Comparison of ENCODE assay signal across 8 cellular contexts in the genomic region with DNA sequence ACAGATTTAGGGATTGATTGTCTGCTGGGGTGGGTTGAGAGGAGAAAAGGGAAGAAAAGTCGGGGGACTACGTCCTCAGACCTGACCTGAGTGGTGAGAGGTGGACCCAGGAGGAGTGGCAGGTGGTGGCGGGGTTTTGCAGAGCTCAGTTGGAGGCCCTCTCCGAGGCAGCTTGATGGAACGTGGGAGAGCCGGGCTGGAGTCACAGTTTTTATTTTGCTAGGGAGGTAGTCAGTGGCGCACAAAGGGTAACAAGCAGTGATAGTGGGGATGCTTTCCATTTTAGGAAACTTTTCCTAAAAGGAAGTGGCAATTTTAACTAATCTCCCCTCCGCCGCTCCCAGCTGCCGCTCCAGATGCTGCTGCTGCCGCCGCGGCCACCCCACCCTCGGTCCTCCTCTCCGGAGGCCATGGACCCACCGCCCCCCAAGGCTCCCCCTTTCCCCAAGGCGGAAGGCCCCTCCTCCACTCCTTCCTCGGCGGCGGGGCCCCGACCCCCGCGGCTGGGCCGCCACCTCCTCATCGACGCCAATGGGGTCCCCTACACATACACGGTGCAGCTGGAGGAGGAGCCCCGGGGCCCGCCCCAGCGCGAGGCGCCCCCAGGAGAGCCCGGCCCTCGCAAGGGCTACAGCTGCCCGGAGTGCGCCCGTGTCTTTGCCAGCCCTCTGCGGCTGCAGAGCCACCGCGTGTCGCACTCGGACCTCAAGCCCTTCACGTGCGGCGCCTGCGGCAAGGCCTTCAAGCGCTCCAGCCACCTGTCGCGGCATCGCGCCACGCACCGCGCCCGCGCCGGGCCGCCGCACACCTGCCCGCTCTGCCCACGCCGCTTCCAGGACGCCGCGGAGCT. TPM values are rescaled to one million over a fixed set of nuclear protein-coding genes. Genes with fewer than 3 reads are reported as not detected.
DNase-seq lines count a peak whose midpoint lies in the region; ATAC-seq, FAIRE-seq and TF ChIP-seq lines count a peak whose summit lies in the region.

No MANE protein-coding gene starts in this region.

- no peak overlapping the region for H2AFZ ChIP-seq in GM12878 (ENCODE audit: control insufficient read depth, low read depth, low read length)

- no peak for TF ChIP-seq EP300 in GM12878 (IDR thresholded peaks at IDR 0.05; ENCODE audit: borderline replicate concordance in 1 of 2, control insufficient read depth in 1 of 2, low read depth in 2 of 2, low read length in 2 of 2)

- H3K36me3 ChIP-seq in GM12878 (ENCODE audit: control insufficient read depth in 2 of 2, insufficient read depth in 2 of 2, low read length in 1 of 2) = 0 out of 4 replicates have a peak, but pooled peaks cover 0 to 2% of the 10 kb centered on the region in 2 experiments
- peaks cover 6 to 8% of the 10 kb centered on the region in 2 donors for H3K36me3 ChIP-seq in stomach smooth muscle (ENCODE audit: control insufficient read depth in 2 of 2, insufficient read depth in 2 of 2, low read length in 2 of 2)

- POLR2A ChIA-PET in GM12878 (lab: Charles Lee) = interaction anchor here (0.8 to 2.0 kb wide), 9 partner anchors 7 to 166 kb away, joined by 3 to 11 read pairs (median 3); partner anchors contain the start of genes FIZ1, ZNF524, ZNF628 and ZNF784

- peak overlapping the region; percentile 97 for H3K4me2 ChIP-seq in GM12878 (ENCODE audit: control insufficient read depth, insufficient read depth)

- no peaks in the 10 kb centered on the region for H4K20me1 ChIP-seq in GM12878 (ENCODE audit: control insufficient read depth, insufficient read depth)

- BruUV-seq in GM12878 (replicated peaks; lab: Mats Ljungman, UMichigan) = TSS peak; percentile 42

- in situ Hi-C loops in GM12878 (cut with MboI) = no loop called here
- in situ Hi-C loops in ACHN (cut with HindIII; ENCODE audit: low pct_ligation_motif_present, low pct_unique_long_range_greater_than_20kb, low sequenced_read_pairs) = no loop called here

- peaks cover 39% of the 10 kb centered on the region for H3K4me1 ChIP-seq in GM12878 (ENCODE audit: control insufficient read depth, insufficient read depth, low read length)
- H3K4me1 ChIP-seq in stomach smooth muscle (ENCODE audit: control insufficient read depth, insufficient read depth, low read length) = peaks cover 55% of the 10 kb centered on the region

- CTCF ChIA-PET in GM12878 (lab: Yijun Ruan, JAX) = interaction anchor here (0.6 to 1.8 kb wide), 6 partner anchors 10 to 144 kb away, joined by 3 to 17 read pairs (median 3); no protein-coding TSS in a partner anchor

- no peak for TF ChIP-seq POLR2A in GM12878 (IDR thresholded peaks at IDR 0.05; ENCODE audit: low read depth, low read length)

- no peaks in the 10 kb centered on the region for H3K27me3 ChIP-seq in GM12878 (replicated peaks in 1 of 2; ENCODE audit: control insufficient read depth in 2 of 2, insufficient read depth in 2 of 2, low read length in 1 of 2)
- H3K27me3 ChIP-seq in stomach smooth muscle (ENCODE audit: control insufficient read depth in 1 of 2, insufficient read depth in 2 of 2, low read length in 2 of 2) = no peaks in the 10 kb centered on the region

- no peak for TF ChIP-seq RAD21 in GM12878 (IDR thresholded peaks at IDR 0.05; ENCODE audit: insufficient read depth, low read depth, low read length)

- DNase-seq in NCI-H345 (lab: John Stamatoyannopoulos, UW) = peak; percentile 24
- DNase-seq in NCI-H345 treated with DMSO at 0.1 percent for 48 hours (lab: John Stamatoyannopoulos, UW; ENCODE audit: unreplicated experiment) = no peak
- peak; percentile 52 for DNase-seq in NCI-H2227 treated with DMSO at 0.1 percent for 48 hours (lab: John Stamatoyannopoulos, UW)
- DNase-seq in GM12878 (ENCODE audit: low read depth, low spot score) = no peak
- no peak for DNase-seq in left lobe of liver (ENCODE audit: low spot score)
- no peak for DNase-seq in ACHN
- no peak for DNase-seq in occipital lobe (lab: John Stamatoyannopoulos, UW)

- WGBS in GM12878 (ENCODE audit: insufficient coverage, insufficient replicate concordance, low lambda C conversion rate, missing lambda C conversion rate) = 1% methylated on average over 55 of the region's 65 CpGs

- H3K79me2 ChIP-seq in GM12878 (ENCODE audit: control insufficient read depth, insufficient read depth, low read length) = peaks cover 61% of the 10 kb centered on the region

- no peak for TF ChIP-seq CTCF in GM12878 (IDR thresholded peaks at IDR 0.05 in 2 of 3, conservative IDR thresholded peaks at IDR 0.05 in 1 of 3; ENCODE audit: control insufficient read depth in 2 of 3, extremely low read depth in 1 of 3, insufficient read depth in 1 of 3, low read depth in 3 of 3, low read length in 3 of 3)

- SMC1A ChIA-PET in GM12878 (lab: Charles Lee; ENCODE audit: uncharacterized antibody, unreplicated experiment) = interaction anchor here (1.5 to 1.7 kb wide), 2 partner anchors 10 to 12 kb away, joined by 4 read pairs; partner anchors contain the start of gene U2AF2

- intact Hi-C loops in GM12878 (cut with micrococcal nuclease; ENCODE audit: unreplicated experiment) = loop anchor here (5.0 kb wide), 2 partner anchors 35 to 40 kb away; partner anchors contain the start of genes EPN1 and ZNF524

- peak overlapping the region; percentile 95 for H3K4me3 ChIP-seq in GM12878
- H3K4me3 ChIP-seq in stomach smooth muscle (ENCODE audit: low read length in 2 of 2) = peak overlapping the region; percentile 81 to 93

- H3K9ac ChIP-seq in GM12878 (ENCODE audit: control insufficient read depth, insufficient read depth, low read length) = peak overlapping the region; percentile 86
- peak overlapping the region; percentile 64 to 79 for H3K9ac ChIP-seq in stomach smooth muscle (ENCODE audit: low read length in 2 of 2)

- no peaks in the 10 kb centered on the region for H3K9me3 ChIP-seq in GM12878 (replicated peaks; ENCODE audit: control insufficient read depth, insufficient read depth, low read length)
- no peaks in the 10 kb centered on the region for H3K9me3 ChIP-seq in stomach smooth muscle (ENCODE audit: control insufficient read depth in 2 of 2, low read length in 2 of 2)

- RAD21 ChIA-PET in GM12878 (lab: Charles Lee; ENCODE audit: unreplicated experiment) = interaction anchor here (1.0 to 2.4 kb wide), 3 partner anchors 10 to 387 kb away, joined by 4 to 18 read pairs (median 10); partner anchors contain the start of gene U2AF2

- peak; percentile 25 for ATAC-seq in GM12878
- ATAC-seq in left lobe of liver = peak; percentile 3

- FAIRE-seq in GM12878 (lab: Jason Lieb, UNC) = no peak

- H3K27ac ChIP-seq in GM12878 (ENCODE audit: control insufficient read depth, insufficient read depth) (peak overlapping the region; percentile 64), stomach smooth muscle (ENCODE audit: low read length) (peak overlapping the region; percentile 88)

RNA-seq across cellular contexts. Expression of gene ZNF581, which starts 1.1 kb away (rescaled TPM):
- 5.3 and 7.2 TPM in 2 replicates for total RNA-seq in GM12878 (2013; cell fraction: nucleolus; rRNA removed)
- 22.1 and 25.4 TPM in 2 replicates for total RNA-seq in GM12878 (2014; rRNA removed)
- total RNA-seq in GM12878 (2014; rRNA removed; fragmentation: Illumina TruSeq; extraction: Trizol) = 14.0 and 14.1 TPM in 2 replicates
- 44.9 and 45.4 TPM in 2 replicates for total RNA-seq in GM12878 (2021)
- 31.2 TPM for polyA plus RNA-seq in GM12878 (2011; ENCODE audit: low read depth)
- polyA plus RNA-seq in GM12878 (2011; rRNA removed) = 13.5 and 19.1 TPM in 2 replicates
- 27.8 and 34.4 TPM in 2 replicates for polyA plus RNA-seq in GM12878 (2011; cell fraction: cytosol; rRNA removed)
- polyA plus RNA-seq in GM12878 (2011; cell fraction: nucleus; rRNA removed) = 21.8 and 24.9 TPM in 2 replicates
- polyA plus RNA-seq in GM12878 (2012) = 43.7 and 58.1 TPM in 2 replicates
- 7.8 and 13.2 TPM in 2 replicates for polyA plus RNA-seq in GM12878 (2014; fragmentation: Illumina TruSeq; extraction: Trizol)
- polyA plus RNA-seq in GM12878 (2014; fragmentation: Nextera tagmentation; extraction: Ambion mirVana) = 10 to 100 TPM in 1 of 2 experiments, 1 to 10 TPM in 1; 4.7 to 18.1 TPM
- polyA plus RNA-seq in GM12878 (2014; rRNA removed) = 39.6 and 45.3 TPM in 2 replicates
- polyA plus RNA-seq in GM12878 (2016; fragmentation: Nextera tagmentation; extraction: Ambion mirVana) = 10 to 100 TPM; 29.1 to 37.0 TPM
- polyA minus RNA-seq in GM12878 (2011; rRNA and poly(A)+ RNA removed) = 15.2 and 28.9 TPM in 2 replicates
- polyA minus RNA-seq in GM12878 (2011; cell fraction: cytosol; rRNA and poly(A)+ RNA removed) = 11.5 and 15.8 TPM in 2 replicates
- polyA minus RNA-seq in GM12878 (2011; cell fraction: nucleus; rRNA and poly(A)+ RNA removed) = 6.0 and 9.0 TPM in 2 replicates
- total RNA-seq in left lobe of liver = 6.1 TPM
- total RNA-seq in occipital lobe = 5.6 TPM

RNA-seq across cellular contexts. Expression of gene ZNF580, which starts 1.6 kb away (rescaled TPM):
- total RNA-seq in GM12878 (2013; cell fraction: nucleolus; rRNA removed) = 16.2 and 23.0 TPM in 2 replicates
- total RNA-seq in GM12878 (2014; rRNA removed) (9.4 and 12.2 TPM in 2 replicates), GM12878 (2014; rRNA removed; fragmentation: Illumina TruSeq; extraction: Trizol) (4.7 and 5.7 TPM in 2 replicates), GM12878 (2021) (31.8 and 34.2 TPM in 2 replicates), left lobe of liver (7.5 TPM), occipital lobe (4.8 TPM)
- 12.4 TPM for polyA plus RNA-seq in GM12878 (2011; ENCODE audit: low read depth)
- polyA plus RNA-seq in GM12878 (2011; rRNA removed) (5.5 and 7.9 TPM in 2 replicates), GM12878 (2014; fragmentation: Illumina TruSeq; extraction: Trizol) (5.3 and 7.4 TPM in 2 replicates), GM12878 (2014; fragmentation: Nextera tagmentation; extraction: Ambion mirVana) (1 to 10 TPM; 2.3 to 7.4 TPM), GM12878 (2014; rRNA removed) (27.1 and 30.2 TPM in 2 replicates), GM12878 (2016; fragmentation: Nextera tagmentation; extraction: Ambion mirVana) (10 to 100 TPM; 24.7 to 25.3 TPM)
- 9.7 and 13.8 TPM in 2 replicates for polyA plus RNA-seq in GM12878 (2011; cell fraction: cytosol; rRNA removed)
- polyA plus RNA-seq in GM12878 (2011; cell fraction: nucleus; rRNA removed) = 50.7 and 83.1 TPM in 2 replicates
- 33.1 and 35.3 TPM in 2 replicates for polyA plus RNA-seq in GM12878 (2012)
- polyA minus RNA-seq in GM12878 (2011; rRNA and poly(A)+ RNA removed) = 3.4 and 7.0 TPM in 2 replicates
- 5.5 and 8.0 TPM in 2 replicates for polyA minus RNA-seq in GM12878 (2011; cell fraction: cytosol; rRNA and poly(A)+ RNA removed)
- 8.2 and 17.3 TPM in 2 replicates for polyA minus RNA-seq in GM12878 (2011; cell fraction: nucleus; rRNA and poly(A)+ RNA removed)

RNA-seq across cellular contexts. Expression of gene CCDC106, which starts 5.6 kb away (rescaled TPM):
- total RNA-seq in GM12878 (2013; cell fraction: nucleolus; rRNA removed) = 8.3 and 8.6 TPM in 2 replicates
- 19.2 and 22.5 TPM in 2 replicates for total RNA-seq in GM12878 (2014; rRNA removed)
- total RNA-seq in GM12878 (2014; rRNA removed; fragmentation: Illumina TruSeq; extraction: Trizol) = 11.9 and 12.7 TPM in 2 replicates
- total RNA-seq in GM12878 (2021) = 33.1 and 34.2 TPM in 2 replicates
- 5.6 TPM for polyA plus RNA-seq in GM12878 (2011; ENCODE audit: low read depth)
- 7.8 and 16.4 TPM in 2 replicates for polyA plus RNA-seq in GM12878 (2011; rRNA removed)
- 17.5 and 27.2 TPM in 2 replicates for polyA plus RNA-seq in GM12878 (2011; cell fraction: cytosol; rRNA removed)
- 38.1 and 48.1 TPM in 2 replicates for polyA plus RNA-seq in GM12878 (2011; cell fraction: nucleus; rRNA removed)
- polyA plus RNA-seq in GM12878 (2012) = 27.7 and 32.6 TPM in 2 replicates
- polyA plus RNA-seq in GM12878 (2014; fragmentation: Illumina TruSeq; extraction: Trizol) = 7.7 and 19.2 TPM in 2 replicates
- under 1 TPM; 0.04 to 0.14 TPM for polyA plus RNA-seq in GM12878 (2014; fragmentation: Nextera tagmentation; extraction: Ambion mirVana)
- polyA plus RNA-seq in GM12878 (2014; rRNA removed) = 35.9 and 39.9 TPM in 2 replicates
- polyA plus RNA-seq in GM12878 (2016; fragmentation: Nextera tagmentation; extraction: Ambion mirVana) = 10 to 100 TPM; 20.4 to 25.7 TPM
- polyA minus RNA-seq in GM12878 (2011; rRNA and poly(A)+ RNA removed) = 3.4 and 7.2 TPM in 2 replicates
- 5.5 and 7.0 TPM in 2 replicates for polyA minus RNA-seq in GM12878 (2011; cell fraction: cytosol; rRNA and poly(A)+ RNA removed)
- polyA minus RNA-seq in GM12878 (2011; cell fraction: nucleus; rRNA and poly(A)+ RNA removed) = 6.4 and 14.4 TPM in 2 replicates
- total RNA-seq in left lobe of liver = 13.5 TPM
- total RNA-seq in occipital lobe = 7.8 TPM

RNA-seq across cellular contexts. Expression of gene U2AF2, which starts 12.5 kb away (rescaled TPM):
- 46.0 and 50.9 TPM in 2 replicates for total RNA-seq in GM12878 (2013; cell fraction: nucleolus; rRNA removed)
- 204 and 228 TPM in 2 replicates for total RNA-seq in GM12878 (2014; rRNA removed)
- total RNA-seq in GM12878 (2014; rRNA removed; fragmentation: Illumina TruSeq; extraction: Trizol) = 112 and 121 TPM in 2 replicates
- total RNA-seq in GM12878 (2021) = 308 and 338 TPM in 2 replicates
- polyA plus RNA-seq in GM12878 (2011; ENCODE audit: low read depth) = 59.4 TPM
- polyA plus RNA-seq in GM12878 (2011; rRNA removed) = 54.9 and 140 TPM in 2 replicates
- polyA plus RNA-seq in GM12878 (2011; cell fraction: cytosol; rRNA removed) = 239 and 270 TPM in 2 replicates
- 425 and 604 TPM in 2 replicates for polyA plus RNA-seq in GM12878 (2011; cell fraction: nucleus; rRNA removed)
- 148 and 173 TPM in 2 replicates for polyA plus RNA-seq in GM12878 (2012)
- polyA plus RNA-seq in GM12878 (2014; fragmentation: Illumina TruSeq; extraction: Trizol) = 50.9 and 141 TPM in 2 replicates
- polyA plus RNA-seq in GM12878 (2014; fragmentation: Nextera tagmentation; extraction: Ambion mirVana) = 1 to 10 TPM; 3.0 to 8.3 TPM
- polyA plus RNA-seq in GM12878 (2014; rRNA removed) = 284 and 360 TPM in 2 replicates
- 10 to 100 TPM; 46.2 to 48.9 TPM for polyA plus RNA-seq in GM12878 (2016; fragmentation: Nextera tagmentation; extraction: Ambion mirVana)
- polyA minus RNA-seq in GM12878 (2011; rRNA and poly(A)+ RNA removed) = 61.6 and 111 TPM in 2 replicates
- polyA minus RNA-seq in GM12878 (2011; cell fraction: cytosol; rRNA and poly(A)+ RNA removed) = 60.9 and 65.2 TPM in 2 replicates
- 63.1 and 102 TPM in 2 replicates for polyA minus RNA-seq in GM12878 (2011; cell fraction: nucleus; rRNA and poly(A)+ RNA removed)
- total RNA-seq in left lobe of liver = 61.7 TPM
- total RNA-seq in occipital lobe = 65.8 TPM

RNA-seq across cellular contexts. Expression of gene ZNF784, which starts 18.0 kb away (rescaled TPM):
- 3.6 and 5.3 TPM in 2 replicates for total RNA-seq in GM12878 (2013; cell fraction: nucleolus; rRNA removed)
- 2.8 and 3.5 TPM in 2 replicates for total RNA-seq in GM12878 (2014; rRNA removed)
- 1.8 and 2.2 TPM in 2 replicates for total RNA-seq in GM12878 (2014; rRNA removed; fragmentation: Illumina TruSeq; extraction: Trizol)
- total RNA-seq in GM12878 (2021) = 5.2 and 5.3 TPM in 2 replicates
- polyA plus RNA-seq in GM12878 (2011; ENCODE audit: low read depth) = 3.2 TPM
- 0.68 and 1.2 TPM in 2 replicates for polyA plus RNA-seq in GM12878 (2011; rRNA removed)
- 1.2 and 1.4 TPM in 2 replicates for polyA plus RNA-seq in GM12878 (2011; cell fraction: cytosol; rRNA removed)
- 7.1 and 7.5 TPM in 2 replicates for polyA plus RNA-seq in GM12878 (2011; cell fraction: nucleus; rRNA removed)
- 4.8 and 6.3 TPM in 2 replicates for polyA plus RNA-seq in GM12878 (2012)
- polyA plus RNA-seq in GM12878 (2014; fragmentation: Illumina TruSeq; extraction: Trizol) = 2.8 and 3.1 TPM in 2 replicates
- polyA plus RNA-seq in GM12878 (2014; fragmentation: Nextera tagmentation; extraction: Ambion mirVana) = under 1 TPM; 0.10 to 0.97 TPM
- 3.5 and 4.4 TPM in 2 replicates for polyA plus RNA-seq in GM12878 (2014; rRNA removed)
- polyA plus RNA-seq in GM12878 (2016; fragmentation: Nextera tagmentation; extraction: Ambion mirVana) = 1 to 10 TPM; 1.1 to 1.4 TPM
- polyA minus RNA-seq in GM12878 (2011; rRNA and poly(A)+ RNA removed) = 1.0 and 1.4 TPM in 2 replicates
- 0.80 and 1.1 TPM in 2 replicates for polyA minus RNA-seq in GM12878 (2011; cell fraction: cytosol; rRNA and poly(A)+ RNA removed)
- polyA minus RNA-seq in GM12878 (2011; cell fraction: nucleus; rRNA and poly(A)+ RNA removed) = 1.1 and 1.9 TPM in 2 replicates
- total RNA-seq in left lobe of liver = 5.3 TPM
- 5.1 TPM for total RNA-seq in occipital lobe

Comparison
In these comparisons a context has a peak if more than half of its experiments do, and no peak if none do; other contexts are left out.
1. DNase-seq: peak in NCI-H345 (single experiment) and NCI-H2227 treated with DMSO at 0.1 percent for 48 hours (single experiment); none in NCI-H345 treated with DMSO at 0.1 percent for 48 hours (single experiment), GM12878 (single experiment), left lobe of liver (single experiment), ACHN (single experiment) and occipital lobe (single experiment).